Comparison of ENCODE assay signal across 8 cellular contexts in the genomic region with DNA sequence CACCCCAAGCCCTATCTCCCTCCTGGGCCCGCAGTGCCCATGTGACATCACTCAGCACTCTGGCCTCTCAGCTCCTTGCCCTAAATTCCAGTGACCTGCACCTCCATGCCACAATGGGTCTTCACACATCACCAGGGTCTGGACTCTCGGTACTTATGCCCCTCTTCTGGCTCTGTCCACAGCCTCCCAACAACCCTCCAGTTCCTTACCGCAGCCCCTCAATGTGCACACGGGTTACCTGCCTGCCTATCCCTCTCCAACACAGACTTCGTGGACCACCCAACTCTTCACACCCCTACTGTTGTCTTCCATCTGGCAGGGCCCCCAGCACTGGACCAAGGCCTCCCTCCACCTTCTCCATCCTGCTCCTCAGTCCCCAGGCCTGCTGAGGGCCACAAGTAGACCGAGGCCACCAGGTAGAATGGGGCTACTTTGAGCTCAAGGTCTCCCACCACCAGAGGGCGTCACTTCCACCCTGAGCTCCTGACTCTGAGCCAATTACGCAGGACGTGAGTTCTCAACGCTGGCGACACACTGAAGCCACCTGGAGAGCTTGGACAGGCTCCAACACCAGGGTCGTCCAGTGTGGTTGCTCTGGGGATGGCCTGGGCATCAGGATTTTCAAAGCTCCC.
DNase-seq lines count a peak whose midpoint lies in the region; ATAC-seq and TF ChIP-seq lines count a peak whose summit lies in the region.

No MANE protein-coding gene starts in this region.

- DNase-seq in ELF-1 (ENCODE audit: low read depth, low spot score) = peak; percentile 49
- DNase-seq in HFF-Myc (ENCODE audit: extremely low read depth, low read depth) = no peak
- peak; percentile 60 for DNase-seq in WERI-Rb-1
- no peak for DNase-seq in lower lobe of right lung
- DNase-seq in DMS153 (lab: John Stamatoyannopoulos, UW) = no peak
- DNase-seq in cerebellar nuclear complex (lab: John Stamatoyannopoulos, UW) = no peak
- DNase-seq in SKM-1 treated with dmso at 0.1 percent for 144 hours (lab: John Stamatoyannopoulos, UW; ENCODE audit: unreplicated experiment) = no peak
- DNase-seq in medulla oblongata (ENCODE audit: extremely low spot score) = no peak

- ATAC-seq in lower lobe of right lung = no peak

- H3K4me3 ChIP-seq in HFF-Myc (replicated peaks; ENCODE audit: low read depth, low read length) (no peak overlapping the region), WERI-Rb-1 (ENCODE audit: low read depth, low read length) (no peak overlapping the region), lower lobe of right lung (no peak overlapping the region)

- H3K9me3 ChIP-seq in WERI-Rb-1 (ENCODE audit: severe bottlenecking) = no peaks in the 10 kb centered on the region
- H3K9me3 ChIP-seq in lower lobe of right lung = no peaks in the 10 kb centered on the region

- no peaks in the 10 kb centered on the region for H3K4me1 ChIP-seq in lower lobe of right lung

- TF ChIP-seq CTCF in HFF-Myc (IDR thresholded peaks at IDR 0.05; ENCODE audit: low read depth, low read length, missing control alignments) = peak; percentile 34
- TF ChIP-seq CTCF in WERI-Rb-1 (IDR thresholded peaks at IDR 0.05; ENCODE audit: low read depth, low read length) = peak; percentile 87
- TF ChIP-seq CTCF in lower lobe of right lung (IDR thresholded peaks at IDR 0.05) = peak; percentile 29

- no peak overlapping the region for H3K27ac ChIP-seq in WERI-Rb-1
- H3K27ac ChIP-seq in lower lobe of right lung = no peak overlapping the region

- H3K27me3 ChIP-seq in WERI-Rb-1 (ENCODE audit: insufficient read depth, low read depth, severe bottlenecking) (no peaks in the 10 kb centered on the region), lower lobe of right lung (ENCODE audit: low read depth) (no peaks in the 10 kb centered on the region)

- intact Hi-C loops in lower lobe of right lung (cut with DNase I) = no loop called here

- H3K36me3 ChIP-seq in WERI-Rb-1 (peaks cover 32% of the 10 kb centered on the region), lower lobe of right lung (no peaks in the 10 kb centered on the region)

Comparison
In these comparisons a context has a peak if more than half of its experiments do, and no peak if none do; other contexts are left out.
1. DNase-seq: peak in ELF-1 (single experiment) and WERI-Rb-1 (single experiment); none in HFF-Myc (single experiment), lower lobe of right lung (single experiment), DMS153 (single experiment), cerebellar nuclear complex (0 of 2), SKM-1 treated with dmso at 0.1 percent for 144 hours (single experiment) and medulla oblongata (single experiment).
2. CTCF ChIP-seq: peak in every context shown above with its lines; median percentile 87 in WERI-Rb-1; 34 in HFF-Myc; 29 in lower lobe of right lung.